Comparison of ENCODE assay signal across 7 cellular contexts in the genomic region with DNA sequence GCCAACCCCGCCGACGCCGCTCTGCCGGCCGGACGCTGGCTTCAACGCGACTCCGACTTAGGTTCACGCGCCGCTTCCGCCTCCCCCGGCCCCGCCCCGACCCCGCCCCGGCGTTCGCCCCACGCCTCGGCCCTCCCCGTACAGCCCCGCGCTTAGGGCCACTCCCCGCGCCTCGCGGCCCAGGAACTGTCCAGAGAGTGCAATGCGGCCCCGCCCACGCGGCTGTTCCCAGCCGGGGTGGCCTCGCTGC. TPM values are rescaled to one million over a fixed set of nuclear protein-coding genes. Genes with fewer than 3 reads are reported as not detected.
DNase-seq lines count a peak whose midpoint lies in the region; ATAC-seq and TF ChIP-seq lines count a peak whose summit lies in the region.

UBP1 (minus strand) TSS at position 78 of the 250 bp plus-strand sequence. CDS start 557 bp downstream, outside the sequence.

- peak within 1 kb of the TSS; percentile 100 for H3K27ac Mint-ChIP-seq in activated CD4-positive, alpha-beta memory T cell treated with anti-CD3 and anti-CD28 coated beads for 36 hours

- H2AFZ ChIP-seq in fibroblast of lung (ENCODE audit: low read length): peak within 1 kb of the TSS; percentile 96

- intact Hi-C loops in activated CD4-positive, alpha-beta memory T cell treated with anti-CD3 and anti-CD28 coated beads for 36 hours (cut with micrococcal nuclease): loop anchor here (1.0 to 5.0 kb wide), 6 partner anchors 23 to 488 kb away; partner anchors contain the start of genes CCR4, CRTAP and PDCD6IP

- H3K4me2 ChIP-seq in fibroblast of lung (ENCODE audit: extremely low read depth, insufficient read depth, low read length): peak within 1 kb of the TSS; percentile 97

- CTCF ChIA-PET in activated CD4-positive, alpha-beta memory T cell treated with anti-CD3 and anti-CD28 coated beads for 36 hours (lab: Charles Lee): interaction anchor here (0.6 to 1.5 kb wide), 4 partner anchors 28 to 347 kb away, joined by 3 read pairs; no protein-coding TSS in a partner anchor

- no peaks in the 10 kb centered on the region for H3K9me3 ChIP-seq in fibroblast of lung (ENCODE audit: control insufficient read depth, insufficient read depth, low read depth, low read length)
- no peaks in the 10 kb centered on the region for H3K9me3 ChIP-seq in neutrophil

- H3K4me3 Mint-ChIP-seq in activated CD4-positive, alpha-beta memory T cell treated with anti-CD3 and anti-CD28 coated beads for 36 hours: peak within 1 kb of the TSS; percentile 100

- H3K27me3 ChIP-seq in fibroblast of lung (ENCODE audit: control insufficient read depth, insufficient read depth, low read length) (no peaks in the 10 kb centered on the region), neutrophil (no peaks in the 10 kb centered on the region)

- H3K4me1 ChIP-seq in fibroblast of lung (ENCODE audit: control insufficient read depth, extremely low read depth, insufficient read depth, low read length) (peaks cover 2% of the 10 kb centered on the region), neutrophil (ENCODE audit: control insufficient read depth in 1 of 2, insufficient read depth in 1 of 2, low read depth in 1 of 2, low read length in 1 of 2) (peaks cover 33% of the 10 kb centered on the region in 2 experiments)

- H3K9me3 Mint-ChIP-seq in activated CD4-positive, alpha-beta memory T cell treated with anti-CD3 and anti-CD28 coated beads for 36 hours: no peaks in the 10 kb centered on the region

- H3K36me3 ChIP-seq in fibroblast of lung (ENCODE audit: control insufficient read depth, insufficient read depth, low read length) (no peaks in the 10 kb centered on the region), neutrophil (no peaks in the 10 kb centered on the region)

- peaks cover 42% of the 10 kb centered on the region for H3K4me1 Mint-ChIP-seq in activated CD4-positive, alpha-beta memory T cell treated with anti-CD3 and anti-CD28 coated beads for 36 hours (ENCODE audit: low read depth)

- H3K79me2 ChIP-seq in fibroblast of lung (ENCODE audit: control insufficient read depth, insufficient read depth, low read length): peaks cover 46% of the 10 kb centered on the region

- H3K27ac ChIP-seq in fibroblast of lung (ENCODE audit: insufficient read depth, low read length) (peak within 1 kb of the TSS; percentile 97), neutrophil (peak within 1 kb of the TSS; percentile 90)

- TF ChIP-seq CTCF in fibroblast of lung (conservative IDR thresholded peaks at IDR 0.05 in 1 of 2, IDR thresholded peaks at IDR 0.05 in 1 of 2; ENCODE audit: low read depth in 1 of 2, low read length in 2 of 2) (no peak), neutrophil (IDR thresholded peaks at IDR 0.05) (peak; percentile 44), GM10266 (IDR thresholded peaks at IDR 0.05; ENCODE audit: control insufficient read depth, insufficient read depth, low read depth, missing control alignments) (no peak)

- peak; percentile 84 for ATAC-seq in HG03097 (IDR thresholded peaks at IDR 0.05; ENCODE audit: low FRiP score, unreplicated experiment)
- ATAC-seq in HG03571 (IDR thresholded peaks at IDR 0.05; ENCODE audit: unreplicated experiment): no peak

- H3K4me3 ChIP-seq in fibroblast of lung (replicated peaks in 1 of 4; ENCODE audit: control extremely low read depth in 1 of 4, insufficient read depth in 1 of 4, low read depth in 3 of 4, low read length in 4 of 4) (peak within 1 kb of the TSS; percentile 70 to 99 (median 92)), neutrophil (ENCODE audit: low read depth in 1 of 2, low read length in 1 of 2) (peak within 1 kb of the TSS; percentile 81 to 100)

- peaks cover 3% of the 10 kb centered on the region for H4K20me1 ChIP-seq in fibroblast of lung (ENCODE audit: control insufficient read depth, extremely low read depth, insufficient read depth, low read length)

- no peak for DNase-seq in activated CD4-positive, alpha-beta memory T cell treated with anti-CD3 and anti-CD28 coated beads for 36 hours
- DNase-seq in fibroblast of lung (ENCODE audit: low read depth in 2 of 2) (no peak), GM10266 (ENCODE audit: extremely low spot score) (no peak)
- DNase-seq in central memory CD4-positive, alpha-beta T cell: no peak

- peak within 1 kb of the TSS; percentile 83 for H3K9ac ChIP-seq in fibroblast of lung (ENCODE audit: insufficient read depth, low read length)

- no peaks in the 10 kb centered on the region for H3K27me3 Mint-ChIP-seq in activated CD4-positive, alpha-beta memory T cell treated with anti-CD3 and anti-CD28 coated beads for 36 hours

- POLR2A ChIA-PET in activated CD4-positive, alpha-beta memory T cell treated with anti-CD3 and anti-CD28 coated beads for 36 hours (lab: Charles Lee): interaction anchor here (0.5 to 1.5 kb wide), 8 partner anchors 31 to 942 kb away, joined by 3 to 5 read pairs (median 4); partner anchors contain the start of genes CNOT10 and PDCD6IP

- peaks cover 2% of the 10 kb centered on the region for H3K36me3 Mint-ChIP-seq in activated CD4-positive, alpha-beta memory T cell treated with anti-CD3 and anti-CD28 coated beads for 36 hours

RNA-seq across cellular contexts. Expression of gene UBP1, which starts in this region (rescaled TPM):
- total RNA-seq in activated CD4-positive, alpha-beta memory T cell treated with anti-CD3 and anti-CD28 coated beads for 36 hours: 10 to 100 TPM; 52.6 to 53.2 TPM
- total RNA-seq in fibroblast of lung: 42.6 and 48.1 TPM in 2 replicates
- polyA plus RNA-seq in fibroblast of lung: 98.6 and 99.7 TPM in 2 replicates
- polyA plus RNA-seq in fibroblast of lung (2012): 38.3 and 39.3 TPM in 2 replicates
- 14.4 and 54.1 TPM in 2 replicates for polyA minus RNA-seq in fibroblast of lung (ENCODE audit: low replicate concordance)
